In the genomic region with DNA sequence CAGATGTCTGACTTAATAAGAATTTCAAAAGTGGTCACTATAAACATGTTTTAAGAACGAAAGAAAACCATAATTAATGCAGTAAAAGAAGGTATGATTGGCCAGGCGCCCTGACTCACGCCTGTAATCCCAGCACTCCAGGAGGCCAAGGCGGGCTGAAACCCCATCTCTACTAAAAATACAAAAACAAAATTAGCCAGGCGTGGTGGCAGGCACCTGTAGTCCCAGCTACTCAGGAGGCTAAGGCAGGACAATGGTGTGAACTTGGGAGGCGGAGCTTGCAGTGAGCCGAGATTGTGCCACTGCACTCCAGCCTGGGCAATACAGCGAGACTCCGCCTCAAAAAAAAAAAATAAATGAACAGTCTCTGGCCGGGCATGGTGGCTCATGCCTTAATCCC, we compare ENCODE assay signal across 7 cellular contexts. TPM values are rescaled to one million over a fixed set of nuclear protein-coding genes. Genes with fewer than 3 reads are reported as not detected.
DNase-seq lines count a peak whose midpoint lies in the region; ATAC-seq, FAIRE-seq and TF ChIP-seq lines count a peak whose summit lies in the region.
"Not testable (repeated sequence)": the region's sequence is repeated elsewhere in the genome, so short reads cannot be mapped to it uniquely, and the experiment has no call there.

No MANE protein-coding gene starts in this region.

- H4K20me1 ChIP-seq in HepG2 (ENCODE audit: insufficient read depth, low read length) = peaks cover 27% of the 10 kb centered on the region

- H3K27ac Mint-ChIP-seq in Calu3 (ENCODE audit: unreplicated experiment) (peak overlapping the region; percentile 58), IgD-negative memory B cell (peak overlapping the region in 2 of 3 donors; percentile 2 to 69), chondrocyte (ENCODE audit: unreplicated experiment) (peak overlapping the region; percentile 22), osteocyte (ENCODE audit: unreplicated experiment) (peak overlapping the region; percentile 15)
- H3K27ac Mint-ChIP-seq in WTC11 = not testable (repeated sequence)

- H3K4me2 ChIP-seq in HepG2 (ENCODE audit: low read depth, low read length) = not testable (repeated sequence)

- peaks cover 42% of the 10 kb centered on the region for H3K4me1 ChIP-seq in Panc1 (ENCODE audit: control insufficient read depth, insufficient read depth, low read length)
- H3K4me1 ChIP-seq in HepG2 (ENCODE audit: insufficient read depth, low read length) = not testable (repeated sequence)

- not testable (repeated sequence) for BruUV-seq in Calu3 (replicated peaks; lab: Mats Ljungman, UMichigan); Panc1 (replicated peaks; lab: Mats Ljungman, UMichigan); HepG2 (replicated peaks; lab: Mats Ljungman, UMichigan)

- in situ Hi-C loops in Panc1 (cut with HindIII; ENCODE audit: low pct_unique_long_range_greater_than_20kb, low sequenced_read_pairs); HepG2 (cut with HindIII; ENCODE audit: extremely low pct_ligation_motif_present, low pct_unique_long_range_greater_than_20kb): not testable (repeated sequence)

- peaks cover 32% of the 10 kb centered on the region for H3K36me3 Mint-ChIP-seq in Calu3 (ENCODE audit: insufficient read depth, unreplicated experiment)
- H3K36me3 Mint-ChIP-seq in IgD-negative memory B cell; WTC11; chondrocyte (ENCODE audit: low read depth); osteocyte (ENCODE audit: unreplicated experiment): not testable (repeated sequence)

- H2AFZ ChIP-seq in HepG2 (ENCODE audit: low read length) = not testable (repeated sequence)

- H3K36me3 ChIP-seq in Panc1 (ENCODE audit: control insufficient read depth, insufficient read depth, low read length) = not testable (repeated sequence)
- H3K36me3 ChIP-seq in HepG2 (replicated peaks in 1 of 2; ENCODE audit: control insufficient read depth in 1 of 2, insufficient read depth in 2 of 2, low read length in 2 of 2) = peaks cover 1 to 20% of the 10 kb centered on the region in 2 experiments; a peak in 3 of 5 replicates

- H3K9ac ChIP-seq in HepG2 (ENCODE audit: insufficient read depth, low read depth, low read length) = not testable (repeated sequence)

- 96% methylated on average over 10 of the region's 10 CpGs for WGBS in HepG2 (ENCODE audit: low lambda C conversion rate)

- POLR2A ChIA-PET in Panc1 (lab: Charles Lee); WTC11 (lab: Charles Lee); HepG2 (lab: Yijun Ruan, JAX): not testable (repeated sequence)

- H3K27me3 Mint-ChIP-seq in Calu3 (ENCODE audit: unreplicated experiment); IgD-negative memory B cell; WTC11 (ENCODE audit: low read depth); chondrocyte (ENCODE audit: low read depth); osteocyte (ENCODE audit: unreplicated experiment): not testable (repeated sequence)

- TF ChIP-seq POLR2A in HepG2 (IDR thresholded peaks at IDR 0.05; ENCODE audit: insufficient read depth in 1 of 2, low read depth in 2 of 2, low read length in 2 of 2) = not testable (repeated sequence)

- intact Hi-C loops in Calu3 (cut with micrococcal nuclease; ENCODE audit: unreplicated experiment); Panc1 (cut with micrococcal nuclease; ENCODE audit: unreplicated experiment); HepG2 (cut with micrococcal nuclease; ENCODE audit: unreplicated experiment): not testable (repeated sequence)

- not testable (repeated sequence) for H3K27ac ChIP-seq in Panc1 (ENCODE audit: low read length); HepG2 (ENCODE audit: extremely low read length, insufficient read depth, low read length)

- H3K4me3 ChIP-seq in Panc1 (ENCODE audit: low read depth in 2 of 2, low read length in 2 of 2); HepG2 (replicated peaks in 1 of 3; ENCODE audit: insufficient read depth in 1 of 3, low read depth in 2 of 3, low read length in 3 of 3): not testable (repeated sequence)

- H3K4me1 Mint-ChIP-seq in Calu3 (ENCODE audit: low read depth, unreplicated experiment) (peaks cover 19% of the 10 kb centered on the region), IgD-negative memory B cell (peaks cover 17 to 23% (median 19%) of the 10 kb centered on the region in 3 donors), chondrocyte (ENCODE audit: low read depth) (peaks cover 57% of the 10 kb centered on the region), osteocyte (ENCODE audit: unreplicated experiment) (peaks cover 40% of the 10 kb centered on the region)
- not testable (repeated sequence) for H3K4me1 Mint-ChIP-seq in WTC11

- not testable (repeated sequence) for TF ChIP-seq RAD21 in HepG2 (CRISPR knock-in tag; IDR thresholded peaks at IDR 0.05)

- peaks cover 79% of the 10 kb centered on the region for H3K79me2 ChIP-seq in HepG2 (ENCODE audit: insufficient read depth, low read length)

- H3K9me3 Mint-ChIP-seq in Calu3 (ENCODE audit: low read depth, unreplicated experiment); IgD-negative memory B cell; WTC11; chondrocyte (ENCODE audit: low read depth); osteocyte (ENCODE audit: unreplicated experiment): not testable (repeated sequence)

- not testable (repeated sequence) for H3K9me3 ChIP-seq in Panc1 (ENCODE audit: control insufficient read depth, insufficient read depth, low read depth, low read length); HepG2 (ENCODE audit: low read length)

- not testable (repeated sequence) for TF ChIP-seq EP300 in HepG2 (IDR thresholded peaks at IDR 0.05; ENCODE audit: low read depth in 2 of 2, low read length in 2 of 2); HepG2 (CRISPR knock-in tag; IDR thresholded peaks at IDR 0.05; ENCODE audit: borderline replicate concordance)

- CTCF ChIA-PET in Calu3 (lab: Charles Lee); HepG2 (lab: Yijun Ruan, JAX; ENCODE audit: low intra/inter-chr PET ratio, low total read pairs): not testable (repeated sequence)
- CTCF ChIA-PET in Panc1 (lab: Charles Lee) = interaction anchor here (1.0 kb wide), 1 partner anchor 157 kb away, joined by 3 read pairs; no protein-coding TSS in a partner anchor
- CTCF ChIA-PET in WTC11 (lab: Charles Lee) = interaction anchor here (0.6 kb wide), 1 partner anchor 1874 kb away, joined by 3 read pairs; no protein-coding TSS in a partner anchor

- H3K27me3 ChIP-seq in Panc1 (ENCODE audit: control insufficient read depth, insufficient read depth, low read length); HepG2 (ENCODE audit: control insufficient read depth in 1 of 2, insufficient read depth in 2 of 2, low read length in 2 of 2): not testable (repeated sequence)

- FAIRE-seq in HepG2 (lab: Jason Lieb, UNC) = not testable (repeated sequence)

- peak; percentile 29; the same call in 1 of the 2 replicates for ATAC-seq in Panc1
- not testable (repeated sequence) for ATAC-seq in WTC11, HepG2

- DNase-seq in Calu3; Panc1 (ENCODE audit: low read depth, low spot score); WTC11 (ENCODE audit: low spot score); chondrocyte (ENCODE audit: low spot score); HepG2 (ENCODE audit: low spot score); osteocyte (ENCODE audit: extremely low spot score, unreplicated experiment): not testable (repeated sequence)

- TF ChIP-seq CTCF in Calu3 (IDR thresholded peaks at IDR 0.05; ENCODE audit: unreplicated experiment); Panc1 (IDR thresholded peaks at IDR 0.05); WTC11 (IDR thresholded peaks at IDR 0.05); chondrocyte (IDR thresholded peaks at IDR 0.05); HepG2 (CRISPR knock-in tag; IDR thresholded peaks at IDR 0.05); osteocyte (IDR thresholded peaks at IDR 0.05): not testable (repeated sequence)

- not testable (repeated sequence) for H3K4me3 Mint-ChIP-seq in Calu3 (ENCODE audit: low read depth, unreplicated experiment); WTC11; chondrocyte (ENCODE audit: unreplicated experiment); osteocyte (ENCODE audit: unreplicated experiment)
- peak overlapping the region in 1 of 4 donors; percentile 65 for H3K4me3 Mint-ChIP-seq in IgD-negative memory B cell

RNA-seq across cellular contexts. Expression of a gene that starts 38.3 kb away (rescaled TPM):
- total RNA-seq in Calu3 (2022) = 109 and 123 TPM in 2 replicates
- polyA plus RNA-seq in IgD-negative memory B cell = 25.1 TPM
- 77.6 TPM for total RNA-seq in Panc1 (2021; ENCODE audit: unreplicated experiment)
- 70.5 TPM for polyA plus RNA-seq in Panc1 (2012; ENCODE audit: insufficient read length)
- total RNA-seq in WTC11 (2021) = 56.2 to 57.5 TPM (median 56.3 TPM) in 3 replicates
- 63.7 to 66.8 TPM (median 66.1 TPM) in 3 replicates for total RNA-seq in chondrocyte
- 15.7 and 18.1 TPM in 2 replicates for total RNA-seq in HepG2 (2016; rRNA removed; fragmentation: Illumina TruSeq; extraction: Trizol)
- 52.9 and 59.4 TPM in 2 replicates for total RNA-seq in HepG2 (2016; cell fraction: cytosol; rRNA removed; fragmentation: Illumina TruSeq; extraction: Trizol; ENCODE audit: low read depth)
- total RNA-seq in HepG2 (2016; cell fraction: insoluble cytoplasmic fraction; rRNA removed; fragmentation: Illumina TruSeq; extraction: Trizol) = 14.3 and 18.9 TPM in 2 replicates
- total RNA-seq in HepG2 (2016; cell fraction: membrane; rRNA removed; fragmentation: Illumina TruSeq; extraction: Trizol) = 31.8 and 40.2 TPM in 2 replicates
- 36.9 and 41.3 TPM in 2 replicates for total RNA-seq in HepG2 (2016; cell fraction: nucleus; rRNA removed; fragmentation: Illumina TruSeq; extraction: Trizol)
- 27.1 and 28.9 TPM in 2 replicates for polyA plus RNA-seq in HepG2 (2011; rRNA removed)
- polyA plus RNA-seq in HepG2 (2011; cell fraction: cytosol; rRNA removed) = 13.7 and 15.2 TPM in 2 replicates
- polyA plus RNA-seq in HepG2 (2011; cell fraction: nucleus; rRNA removed) = 83.1 and 89.3 TPM in 2 replicates
- polyA plus RNA-seq in HepG2 (2012) = 26.4 and 34.5 TPM in 2 replicates
- 2.8 and 2.9 TPM in 2 replicates for polyA plus RNA-seq in HepG2 (2016; cell fraction: cytosol; fragmentation: Illumina TruSeq; extraction: Trizol; ENCODE audit: low read depth)
- polyA plus RNA-seq in HepG2 (2016; cell fraction: insoluble cytoplasmic fraction; fragmentation: Illumina TruSeq; extraction: Trizol; ENCODE audit: low read depth) = 22.6 and 32.0 TPM in 2 replicates
- polyA plus RNA-seq in HepG2 (2016; cell fraction: membrane; fragmentation: Illumina TruSeq; extraction: Trizol; ENCODE audit: low read depth) = 7.3 TPM in 2 replicates
- 60.3 and 69.0 TPM in 2 replicates for polyA plus RNA-seq in HepG2 (2016; cell fraction: nucleus; fragmentation: Illumina TruSeq; extraction: Trizol; ENCODE audit: insufficient read depth, low read depth)
- 63.2 and 98.9 TPM in 2 replicates for polyA minus RNA-seq in HepG2 (2011; rRNA and poly(A)+ RNA removed; ENCODE audit: low replicate concordance)
- 24.4 and 27.3 TPM in 2 replicates for polyA minus RNA-seq in HepG2 (2011; cell fraction: cytosol; rRNA and poly(A)+ RNA removed)
- polyA minus RNA-seq in HepG2 (2011; cell fraction: nucleus; rRNA and poly(A)+ RNA removed) = 101 and 113 TPM in 2 replicates
- 76.7 and 78.9 TPM in 2 replicates for total RNA-seq in osteocyte
